ENCODE assay signal across 8 cellular contexts in the genomic region with DNA sequence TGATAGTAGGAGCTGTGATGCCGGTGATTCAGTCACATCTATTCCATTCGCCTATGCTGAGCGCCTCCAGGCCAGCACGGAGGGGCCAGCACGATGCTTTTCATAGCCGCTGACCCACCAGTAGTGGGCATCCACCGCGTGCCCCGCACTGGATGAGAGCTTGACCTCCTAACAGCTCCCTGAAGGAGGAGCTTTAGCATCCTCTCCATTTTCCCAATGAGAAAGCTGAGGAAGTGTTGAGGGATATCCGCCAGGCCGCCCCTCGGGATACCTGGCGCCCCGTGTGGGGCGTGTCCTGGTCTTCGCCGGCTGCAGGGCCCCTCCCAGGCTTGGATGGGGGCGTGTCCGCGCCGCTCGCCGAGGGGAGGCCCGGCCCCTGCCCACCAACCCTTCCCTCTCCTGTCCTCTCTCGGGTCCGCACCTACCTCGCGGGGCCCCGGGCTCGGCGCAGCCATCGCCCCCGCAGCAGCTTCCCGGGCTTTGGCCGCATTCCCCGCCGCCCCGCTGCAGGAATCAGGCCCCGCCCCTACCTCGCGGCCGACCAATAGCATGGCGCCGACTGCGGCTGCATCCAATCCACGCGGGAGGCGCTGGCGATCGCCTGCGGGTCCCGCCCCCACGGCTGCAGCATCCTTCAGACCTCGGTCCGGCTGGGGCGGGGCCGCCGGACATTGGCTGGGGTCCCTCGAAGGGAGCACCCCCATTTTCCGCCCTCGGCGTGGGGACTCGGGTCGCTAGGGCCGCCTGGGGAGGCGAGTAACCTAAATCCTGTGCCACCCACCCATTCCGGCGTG. TPM values are rescaled to one million over a fixed set of nuclear protein-coding genes. Genes with fewer than 3 reads are reported as not detected.
DNase-seq lines count a peak whose midpoint lies in the region; ATAC-seq, FAIRE-seq and TF ChIP-seq lines count a peak whose summit lies in the region.

A gene with protein sequence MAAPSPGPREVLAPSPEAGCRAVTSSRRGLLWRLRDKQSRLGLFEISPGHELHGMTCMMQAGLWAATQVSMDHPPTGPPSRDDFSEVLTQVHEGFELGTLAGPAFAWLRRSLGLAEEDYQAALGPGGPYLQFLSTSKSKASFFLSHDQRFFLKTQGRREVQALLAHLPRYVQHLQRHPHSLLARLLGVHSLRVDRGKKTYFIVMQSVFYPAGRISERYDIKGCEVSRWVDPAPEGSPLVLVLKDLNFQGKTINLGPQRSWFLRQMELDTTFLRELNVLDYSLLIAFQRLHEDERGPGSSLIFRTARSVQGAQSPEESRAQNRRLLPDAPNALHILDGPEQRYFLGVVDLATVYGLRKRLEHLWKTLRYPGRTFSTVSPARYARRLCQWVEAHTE (minus strand): TSS at position 480 of the 794 bp plus-strand sequence. CDS start 25 bp downstream, at position 455.

- H3K27ac ChIP-seq in KMS-11 (peak within 1 kb of the TSS; percentile 83), heart right ventricle (peak within 1 kb of the TSS in 1 of 10 donors; percentile 40), parathyroid adenoma (no peak within 1 kb of the TSS), vagina (peak within 1 kb of the TSS; percentile 74)

- intact Hi-C loops in heart right ventricle (cut with DNase I): no loop called here
- intact Hi-C loops in vagina (cut with DNase I): no loop called here

- H3K4me2 ChIP-seq in KMS-11 (peak within 1 kb of the TSS; percentile 96), parathyroid adenoma (ENCODE audit: low read length) (peak within 1 kb of the TSS; percentile 77)

- H2AFZ ChIP-seq in KMS-11 (ENCODE audit: low read depth) (0 out of 2 replicates have a peak within 1 kb of the TSS, but pooled peaks have one; percentile 10), parathyroid adenoma (peak within 1 kb of the TSS; percentile 42)

- TF ChIP-seq POLR2A in vagina (IDR thresholded peaks at IDR 0.05): no peak

- peak; percentile 65 for ATAC-seq in GM21825 (IDR thresholded peaks at IDR 0.05; ENCODE audit: unreplicated experiment)
- peak; percentile 76 to 94 (median 88) for ATAC-seq in heart right ventricle

- WGBS in heart right ventricle, 2 donors: 1% methylated on average over 68 of the region's 68 CpGs

- H3K4me1 ChIP-seq in KMS-11 (ENCODE audit: low read depth, poor library complexity, severe bottlenecking) (peaks cover 53% of the 10 kb centered on the region), heart right ventricle (peaks cover 19 to 40% (median 31%) of the 10 kb centered on the region in 9 donors), parathyroid adenoma (peaks cover 5% of the 10 kb centered on the region), vagina (peaks cover 46% of the 10 kb centered on the region)

- no peaks in the 10 kb centered on the region for H3K27me3 ChIP-seq in KMS-11 (ENCODE audit: insufficient read depth, low read depth)
- H3K27me3 ChIP-seq in heart right ventricle: peaks cover 6 to 59% (median 32%) of the 10 kb centered on the region in 7 donors
- no peaks in the 10 kb centered on the region for H3K27me3 ChIP-seq in parathyroid adenoma (ENCODE audit: control insufficient read depth, insufficient read depth, low read length)
- no peaks in the 10 kb centered on the region for H3K27me3 ChIP-seq in vagina

- H3K79me2 ChIP-seq in KMS-11 (ENCODE audit: insufficient read depth, low read depth): peaks cover 4% of the 10 kb centered on the region; the same call in 1 of the 2 replicates
- H3K79me2 ChIP-seq in parathyroid adenoma: no peaks in the 10 kb centered on the region

- H3K9ac ChIP-seq in KMS-11: peak within 1 kb of the TSS; percentile 50; the same call in 1 of the 2 replicates
- H3K9ac ChIP-seq in parathyroid adenoma: no peak within 1 kb of the TSS

- H3K36me3 ChIP-seq in KMS-11 (ENCODE audit: insufficient read depth) (no peaks in the 10 kb centered on the region), heart right ventricle (peaks cover 0 to 9% (median 0%) of the 10 kb centered on the region in 9 donors), parathyroid adenoma (ENCODE audit: control insufficient read depth, insufficient read depth, low read length) (no peaks in the 10 kb centered on the region), vagina (no peaks in the 10 kb centered on the region)

- DNase-seq in SW 1271 (lab: John Stamatoyannopoulos, UW) (peak; percentile 73 to 84), amygdala (lab: John Stamatoyannopoulos, UW) (peak in 55 of 56 donors; percentile 28 to 90 (median 73)), heart right ventricle (peak; percentile 84 to 86), vagina (ENCODE audit: extremely low spot score in 2 of 2) (no peak)

- TF ChIP-seq CTCF in KMS-11 (conservative IDR thresholded peaks at IDR 0.05; ENCODE audit: low read depth, low read length): no peak; the same call in 1 of the 2 replicates
- TF ChIP-seq CTCF in heart right ventricle (IDR thresholded peaks at IDR 0.05): peak in 2 of 9 donors; percentile 4 to 6
- no peak for TF ChIP-seq CTCF in parathyroid adenoma (IDR thresholded peaks at IDR 0.05)
- TF ChIP-seq CTCF in vagina (IDR thresholded peaks at IDR 0.05): no peak

- H3K9me3 ChIP-seq in heart right ventricle: no peaks in the 10 kb centered on the region
- no peaks in the 10 kb centered on the region for H3K9me3 ChIP-seq in parathyroid adenoma (ENCODE audit: control insufficient read depth, low read length)
- no peaks in the 10 kb centered on the region for H3K9me3 ChIP-seq in vagina

- FAIRE-seq in G401.6 (lab: Jason Lieb, UNC): peak; percentile 55

- no peak within 1 kb of the TSS for H3K4me3 ChIP-seq in KMS-11 (IDR thresholded peaks at IDR 0.05; ENCODE audit: insufficient read depth, low read depth, low read length)
- peak within 1 kb of the TSS; percentile 24 to 63 (median 60) for H3K4me3 ChIP-seq in heart right ventricle
- peak within 1 kb of the TSS; percentile 54 for H3K4me3 ChIP-seq in parathyroid adenoma (ENCODE audit: low read depth, low read length)
- peak within 1 kb of the TSS; percentile 42 to 71 for H3K4me3 ChIP-seq in vagina

- no peaks in the 10 kb centered on the region for H4K20me1 ChIP-seq in KMS-11 (ENCODE audit: insufficient read depth)

RNA-seq across cellular contexts. Expression of the gene that starts here (rescaled TPM):
- under 1 TPM in 7 of 10 donors, not detected in 3; 0.25 to 0.59 (median 0.47) TPM for total RNA-seq in heart right ventricle
- under 1 TPM in 1 of 2 donors, not detected in 1; 0.28 TPM for polyA plus RNA-seq in heart right ventricle
- total RNA-seq in vagina: 10.3 TPM

Comparison
In these comparisons a context has a peak if more than half of its experiments do, and no peak if none do; other contexts are left out.
1. Peak in DNase-seq, ATAC-seq and H3K4me3 ChIP-seq in heart right ventricle; RNA of the gene not detected or under 1 TPM.
2. DNase-seq: peak in SW 1271 (2 of 2) and amygdala (55 of 56); none in vagina (0 of 2).